Comparison of ENCODE assay signal across 1 cellular context in genomic region chr2:8252997-8253694, GRCh38.
A peak's percentile ranks its signal among the peaks of the same experiment; 100 is the strongest.
TF ChIP-seq lines count a peak whose summit lies in the region.

No MANE protein-coding gene starts in this region.

TF ChIP-seq in GM12878, 131 proteins besides CTCF, POLR2A, EP300 and RAD21 (continued from another document):
- TF ChIP-seq, protein P1, sequence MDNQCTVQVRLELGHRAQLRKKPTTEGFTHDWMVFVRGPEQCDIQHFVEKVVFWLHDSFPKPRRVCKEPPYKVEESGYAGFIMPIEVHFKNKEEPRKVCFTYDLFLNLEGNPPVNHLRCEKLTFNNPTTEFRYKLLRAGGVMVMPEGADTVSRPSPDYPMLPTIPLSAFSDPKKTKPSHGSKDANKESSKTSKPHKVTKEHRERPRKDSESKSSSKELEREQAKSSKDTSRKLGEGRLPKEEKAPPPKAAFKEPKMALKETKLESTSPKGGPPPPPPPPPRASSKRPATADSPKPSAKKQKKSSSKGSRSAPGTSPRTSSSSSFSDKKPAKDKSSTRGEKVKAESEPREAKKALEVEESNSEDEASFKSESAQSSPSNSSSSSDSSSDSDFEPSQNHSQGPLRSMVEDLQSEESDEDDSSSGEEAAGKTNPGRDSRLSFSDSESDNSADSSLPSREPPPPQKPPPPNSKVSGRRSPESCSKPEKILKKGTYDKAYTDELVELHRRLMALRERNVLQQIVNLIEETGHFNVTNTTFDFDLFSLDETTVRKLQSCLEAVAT (IDR thresholded peaks at IDR 0.05): peak; percentile 71; the same call in 1 of the 2 replicates
- TF ChIP-seq MYB (IDR thresholded peaks at IDR 0.05; ENCODE audit: borderline replicate concordance, low read depth, low read length): no peak
- TF ChIP-seq TCF7 (IDR thresholded peaks at IDR 0.05; ENCODE audit: borderline replicate concordance): no peak
- TF ChIP-seq BHLHE40 (IDR thresholded peaks at IDR 0.05; ENCODE audit: borderline replicate concordance in 1 of 2, low read depth in 2 of 2, low read length in 1 of 2): peak in 1 of 2 experiments; percentile 80; a peak in 2 of 4 replicates
- TF ChIP-seq TARDBP (IDR thresholded peaks at IDR 0.05; ENCODE audit: borderline replicate concordance): no peak
- no peak for TF ChIP-seq ZSCAN29 (IDR thresholded peaks at IDR 0.05)
- TF ChIP-seq STAT1 (conservative IDR thresholded peaks at IDR 0.05): no peak
- no peak for TF ChIP-seq CHD4 (IDR thresholded peaks at IDR 0.05)
- peak; percentile 79; the same call in 1 of the 2 replicates for TF ChIP-seq BCL11A (IDR thresholded peaks at IDR 0.05; ENCODE audit: low read depth, low read length)
- TF ChIP-seq DPF2 (IDR thresholded peaks at IDR 0.05): peak; percentile 95
- TF ChIP-seq BACH1 (IDR thresholded peaks at IDR 0.05; ENCODE audit: borderline replicate concordance): peak; percentile 41; the same call in 1 of the 2 replicates
- TF ChIP-seq RFX5 (IDR thresholded peaks at IDR 0.05; ENCODE audit: low read depth, low read length): no peak
- TF ChIP-seq CBX5 (IDR thresholded peaks at IDR 0.05; ENCODE audit: low read depth): peak; percentile 55; the same call in 1 of the 2 replicates
- no peak for TF ChIP-seq NR2C1 (IDR thresholded peaks at IDR 0.05)
- TF ChIP-seq HCFC1 (IDR thresholded peaks at IDR 0.05; ENCODE audit: low read length): no peak
- TF ChIP-seq MEF2B (IDR thresholded peaks at IDR 0.05; ENCODE audit: partially characterized antibody, poor library complexity, severe bottlenecking): peak; percentile 86
- no peak for TF ChIP-seq ESRRA (IDR thresholded peaks at IDR 0.05; ENCODE audit: low read length)
- TF ChIP-seq ZNF687 (IDR thresholded peaks at IDR 0.05): peak; percentile 97
- TF ChIP-seq, protein P2, sequence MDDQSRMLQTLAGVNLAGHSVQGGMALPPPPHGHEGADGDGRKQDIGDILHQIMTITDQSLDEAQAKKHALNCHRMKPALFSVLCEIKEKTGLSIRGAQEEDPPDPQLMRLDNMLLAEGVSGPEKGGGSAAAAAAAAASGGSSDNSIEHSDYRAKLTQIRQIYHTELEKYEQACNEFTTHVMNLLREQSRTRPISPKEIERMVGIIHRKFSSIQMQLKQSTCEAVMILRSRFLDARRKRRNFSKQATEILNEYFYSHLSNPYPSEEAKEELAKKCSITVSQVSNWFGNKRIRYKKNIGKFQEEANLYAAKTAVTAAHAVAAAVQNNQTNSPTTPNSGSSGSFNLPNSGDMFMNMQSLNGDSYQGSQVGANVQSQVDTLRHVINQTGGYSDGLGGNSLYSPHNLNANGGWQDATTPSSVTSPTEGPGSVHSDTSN (IDR thresholded peaks at IDR 0.05; ENCODE audit: insufficient replicate concordance, low read depth, low read length): peak; percentile 77
- TF ChIP-seq MTA3 (IDR thresholded peaks at IDR 0.05; ENCODE audit: borderline replicate concordance, low read length): no peak
- TF ChIP-seq, protein P3, sequence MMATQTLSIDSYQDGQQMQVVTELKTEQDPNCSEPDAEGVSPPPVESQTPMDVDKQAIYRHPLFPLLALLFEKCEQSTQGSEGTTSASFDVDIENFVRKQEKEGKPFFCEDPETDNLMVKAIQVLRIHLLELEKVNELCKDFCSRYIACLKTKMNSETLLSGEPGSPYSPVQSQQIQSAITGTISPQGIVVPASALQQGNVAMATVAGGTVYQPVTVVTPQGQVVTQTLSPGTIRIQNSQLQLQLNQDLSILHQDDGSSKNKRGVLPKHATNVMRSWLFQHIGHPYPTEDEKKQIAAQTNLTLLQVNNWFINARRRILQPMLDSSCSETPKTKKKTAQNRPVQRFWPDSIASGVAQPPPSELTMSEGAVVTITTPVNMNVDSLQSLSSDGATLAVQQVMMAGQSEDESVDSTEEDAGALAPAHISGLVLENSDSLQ (IDR thresholded peaks at IDR 0.05): peak; percentile 95
- peak; percentile 41 for TF ChIP-seq BMI1 (IDR thresholded peaks at IDR 0.05; ENCODE audit: borderline replicate concordance)
- TF ChIP-seq IRF4 (IDR thresholded peaks at IDR 0.05; ENCODE audit: low read depth, low read length): peak; percentile 23; the same call in 1 of the 2 replicates
- TF ChIP-seq, protein P4, sequence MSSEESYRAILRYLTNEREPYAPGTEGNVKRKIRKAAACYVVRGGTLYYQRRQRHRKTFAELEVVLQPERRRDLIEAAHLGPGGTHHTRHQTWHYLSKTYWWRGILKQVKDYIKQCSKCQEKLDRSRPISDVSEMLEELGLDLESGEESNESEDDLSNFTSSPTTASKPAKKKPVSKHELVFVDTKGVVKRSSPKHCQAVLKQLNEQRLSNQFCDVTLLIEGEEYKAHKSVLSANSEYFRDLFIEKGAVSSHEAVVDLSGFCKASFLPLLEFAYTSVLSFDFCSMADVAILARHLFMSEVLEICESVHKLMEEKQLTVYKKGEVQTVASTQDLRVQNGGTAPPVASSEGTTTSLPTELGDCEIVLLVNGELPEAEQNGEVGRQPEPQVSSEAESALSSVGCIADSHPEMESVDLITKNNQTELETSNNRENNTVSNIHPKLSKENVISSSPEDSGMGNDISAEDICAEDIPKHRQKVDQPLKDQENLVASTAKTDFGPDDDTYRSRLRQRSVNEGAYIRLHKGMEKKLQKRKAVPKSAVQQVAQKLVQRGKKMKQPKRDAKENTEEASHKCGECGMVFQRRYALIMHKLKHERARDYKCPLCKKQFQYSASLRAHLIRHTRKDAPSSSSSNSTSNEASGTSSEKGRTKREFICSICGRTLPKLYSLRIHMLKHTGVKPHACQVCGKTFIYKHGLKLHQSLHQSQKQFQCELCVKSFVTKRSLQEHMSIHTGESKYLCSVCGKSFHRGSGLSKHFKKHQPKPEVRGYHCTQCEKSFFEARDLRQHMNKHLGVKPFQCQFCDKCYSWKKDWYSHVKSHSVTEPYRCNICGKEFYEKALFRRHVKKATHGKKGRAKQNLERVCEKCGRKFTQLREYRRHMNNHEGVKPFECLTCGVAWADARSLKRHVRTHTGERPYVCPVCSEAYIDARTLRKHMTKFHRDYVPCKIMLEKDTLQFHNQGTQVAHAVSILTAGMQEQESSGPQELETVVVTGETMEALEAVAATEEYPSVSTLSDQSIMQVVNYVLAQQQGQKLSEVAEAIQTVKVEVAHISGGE (CRISPR knock-in tag; IDR thresholded peaks at IDR 0.05): no peak
